9 cellular contexts compared by ENCODE assay signal in genomic region chr12:88729196-88729595, GRCh38.
"Had no signal": no experiment of that assay in that cellular context is flagged by ENCODE, and none has a peak within 500 bp of the region (broad histone marks: within the 10 kb centered on the region; RNA-seq: fewer than 3 reads in every experiment).

No MANE protein-coding gene starts in this region.

- H3K4me3 ChIP-seq: GM23248, K562 had no signal

- DNase-seq: GM23248, GOT3, H9, HCEC 1CT, HFFc6, KG1 had no signal

- H3K9ac ChIP-seq: GM23248 had no signal

- ATAC-seq: HepG2, K562 had no signal

- H3K4me3 Mint-ChIP-seq: H9, HFFc6 had no signal

- H3K27ac Mint-ChIP-seq: H9, HFFc6 had no signal

- H3K9me3 Mint-ChIP-seq: H9, HFFc6 had no signal

- H3K27ac ChIP-seq: GM23248, HL-60 had no signal

- H2AFZ ChIP-seq: GM23248 had no signal
